In genomic region chr12:43278268-43278832, GRCh38 we compare ENCODE assay signal across 11 cellular contexts.
DNase-seq lines count a peak whose midpoint lies in the region; ATAC-seq and TF ChIP-seq lines count a peak whose summit lies in the region.
"Had no signal": no experiment of that assay in that cellular context is flagged by ENCODE, and none has a peak within 500 bp of the region (broad histone marks: within the 10 kb centered on the region; RNA-seq: fewer than 3 reads in every experiment).

No MANE protein-coding gene starts in this region.

- POLR2A ChIA-PET in activated B cell treated with CpG ODN at 0.5 μM for 24 hours (lab: Charles Lee): interaction anchor here (0.5 kb wide), 1 partner anchor 794 kb away, joined by 3 read pairs; no protein-coding TSS in a partner anchor

- DNase-seq in activated B cell treated with CpG ODN at 0.5 μM for 24 hours (no peak), NCI-H82 treated with DMSO at 0.1 percent for 48 hours (lab: John Stamatoyannopoulos, UW; ENCODE audit: unreplicated experiment) (no peak)
- DNase-seq in T-helper 2 cell treated with Interferon-gamma antibody and Interleukin-4, amounts not matched to agents 5 μg/mL and 100 μg/mL, for 36 hours (ENCODE audit: low spot score): no peak
- DNase-seq in stimulated activated CD4-positive, alpha-beta T cell treated with anti-CD3 and anti-CD28 coated beads, Interleukin-4, amount 100 ng/mL, for 24 hours: no peak
- DNase-seq in activated CD8-positive, alpha-beta memory T cell treated with anti-CD3 and anti-CD28 coated beads for 24 hours: no peak
- DNase-seq: activated CD4-positive, alpha-beta T cell treated with anti-CD3 and anti-CD28 coated beads, Interleukin-2, amount 50 U/mL, for 1 hour; Calu3; NCI-H748 treated with DMSO at 0.1 percent for 48 hours had no signal

- TF ChIP-seq CTCF in activated B cell treated with CpG ODN at 0.5 μM for 24 hours (IDR thresholded peaks at IDR 0.05): no peak

- ATAC-seq in GM18519 (IDR thresholded peaks at IDR 0.05; ENCODE audit: low FRiP score, unreplicated experiment) (peak; percentile 98), GM21528 (IDR thresholded peaks at IDR 0.05; ENCODE audit: low FRiP score, unreplicated experiment) (peak; percentile 93), HG03175 (IDR thresholded peaks at IDR 0.05; ENCODE audit: unreplicated experiment) (peak; percentile 93), activated B cell treated with CpG ODN at 0.5 μM for 24 hours (ENCODE audit: low read depth) (peak; percentile 60)

- intact Hi-C loops in activated B cell treated with CpG ODN at 0.5 μM for 24 hours (cut with micrococcal nuclease): no loop called here

- H3K9me3 Mint-ChIP-seq in activated B cell treated with CpG ODN at 0.5 μM for 24 hours: no peaks in the 10 kb centered on the region
- H3K9me3 Mint-ChIP-seq in T-helper 2 cell treated with Interferon-gamma antibody and Interleukin-4, amounts not matched to agents 5 μg/mL and 100 μg/mL, for 36 hours: no peaks in the 10 kb centered on the region

- CTCF ChIA-PET in activated B cell treated with CpG ODN at 0.5 μM for 24 hours (lab: Charles Lee): no interaction called here

- H3K27ac Mint-ChIP-seq in activated B cell treated with CpG ODN at 0.5 μM for 24 hours: peak overlapping the region; percentile 25
- no peak overlapping the region for H3K27ac Mint-ChIP-seq in T-helper 2 cell treated with Interferon-gamma antibody and Interleukin-4, amounts not matched to agents 5 μg/mL and 100 μg/mL, for 36 hours

- no peak overlapping the region for H3K4me3 Mint-ChIP-seq in activated B cell treated with CpG ODN at 0.5 μM for 24 hours
- no peak overlapping the region for H3K4me3 Mint-ChIP-seq in T-helper 2 cell treated with Interferon-gamma antibody and Interleukin-4, amounts not matched to agents 5 μg/mL and 100 μg/mL, for 36 hours

- H3K36me3 Mint-ChIP-seq in activated B cell treated with CpG ODN at 0.5 μM for 24 hours (ENCODE audit: low read depth): no peaks in the 10 kb centered on the region
- H3K36me3 Mint-ChIP-seq in T-helper 2 cell treated with Interferon-gamma antibody and Interleukin-4, amounts not matched to agents 5 μg/mL and 100 μg/mL, for 36 hours (ENCODE audit: low read depth): no peaks in the 10 kb centered on the region

- H3K4me1 Mint-ChIP-seq in activated B cell treated with CpG ODN at 0.5 μM for 24 hours: peaks cover 34% of the 10 kb centered on the region
- H3K4me1 Mint-ChIP-seq in T-helper 2 cell treated with Interferon-gamma antibody and Interleukin-4, amounts not matched to agents 5 μg/mL and 100 μg/mL, for 36 hours (ENCODE audit: low read depth): no peaks in the 10 kb centered on the region

- no peaks in the 10 kb centered on the region for H3K27me3 Mint-ChIP-seq in activated B cell treated with CpG ODN at 0.5 μM for 24 hours
- H3K27me3 Mint-ChIP-seq in T-helper 2 cell treated with Interferon-gamma antibody and Interleukin-4, amounts not matched to agents 5 μg/mL and 100 μg/mL, for 36 hours (ENCODE audit: low read depth): no peaks in the 10 kb centered on the region
